1 cellular context compared by ENCODE assay signal in genomic region chr1:9653195-9653782, GRCh38.
TF ChIP-seq lines count a peak whose summit lies in the region.

No MANE protein-coding gene starts in this region.

TF ChIP-seq in GM12878, 131 proteins besides CTCF, POLR2A, EP300 and RAD21 (continued from another document):
- no peak for TF ChIP-seq PRDM15 (CRISPR knock-in tag; IDR thresholded peaks at IDR 0.05)
- TF ChIP-seq NR2F1 (conservative IDR thresholded peaks at IDR 0.05) = no peak
- no peak for TF ChIP-seq CHD2 (IDR thresholded peaks at IDR 0.05; ENCODE audit: borderline replicate concordance, low read depth, low read length)
- no peak for TF ChIP-seq ASH2L (IDR thresholded peaks at IDR 0.05; ENCODE audit: borderline replicate concordance, low read depth)
- TF ChIP-seq JUND (IDR thresholded peaks at IDR 0.05; ENCODE audit: low read depth, low read length) = no peak
- TF ChIP-seq RBBP5 (conservative IDR thresholded peaks at IDR 0.05) = no peak
- no peak for TF ChIP-seq ZBTB40 (IDR thresholded peaks at IDR 0.05; ENCODE audit: borderline replicate concordance)
- peak; percentile 86 for TF ChIP-seq PKNOX1 (IDR thresholded peaks at IDR 0.05)
- no peak for TF ChIP-seq ZNF24 (IDR thresholded peaks at IDR 0.05)
- TF ChIP-seq MLLT1 (IDR thresholded peaks at IDR 0.05) = no peak; the same call in 1 of the 2 replicates
- no peak for TF ChIP-seq SMC3 (IDR thresholded peaks at IDR 0.05; ENCODE audit: borderline replicate concordance, low read length)
- TF ChIP-seq POU2F2 (IDR thresholded peaks at IDR 0.05; ENCODE audit: borderline replicate concordance, low read depth, low read length) = no peak
- TF ChIP-seq TCF7 (IDR thresholded peaks at IDR 0.05; ENCODE audit: borderline replicate concordance) = no peak
- no peak for TF ChIP-seq BCL3 (IDR thresholded peaks at IDR 0.05; ENCODE audit: borderline replicate concordance, insufficient read depth, low read depth, low read length, poor library complexity, severe bottlenecking)
- no peak for TF ChIP-seq TARDBP (IDR thresholded peaks at IDR 0.05; ENCODE audit: borderline replicate concordance)
- TF ChIP-seq SMAD5 (IDR thresholded peaks at IDR 0.05; ENCODE audit: low read depth) = 0 out of 2 replicates have a peak, but pooled peaks have one; percentile 38
- no peak for TF ChIP-seq NKRF (conservative IDR thresholded peaks at IDR 0.05)
- no peak for TF ChIP-seq ZNF592 (IDR thresholded peaks at IDR 0.05)
- no peak for TF ChIP-seq CBFB (IDR thresholded peaks at IDR 0.05; ENCODE audit: low read depth)
- 0 out of 2 replicates have a peak, but pooled peaks have one; percentile 25 for TF ChIP-seq SIN3A (IDR thresholded peaks at IDR 0.05; ENCODE audit: low read depth, low read length)
- peak; percentile 54 for TF ChIP-seq POLR2AphosphoS2 (IDR thresholded peaks at IDR 0.05; ENCODE audit: low read depth, low read length)
- peak; percentile 48 for TF ChIP-seq MEF2B (IDR thresholded peaks at IDR 0.05; ENCODE audit: partially characterized antibody, poor library complexity, severe bottlenecking)
TF ChIP-seq in GM12878: peak in this region for 7.
